ENCODE assay signal across 15 cellular contexts in genomic region chr11:132992838-132993680, GRCh38.
DNase-seq lines count a peak whose midpoint lies in the region; ATAC-seq lines count a peak whose summit lies in the region.
"Had no signal": no experiment of that assay in that cellular context is flagged by ENCODE, and none has a peak within 500 bp of the region (broad histone marks: within the 10 kb centered on the region; RNA-seq: fewer than 3 reads in every experiment).

No MANE protein-coding gene starts in this region.

- H3K27me3 ChIP-seq in effector memory CD4-positive, alpha-beta T cell (replicated peaks; ENCODE audit: control insufficient read depth, insufficient read depth, low read length, poor library complexity, severe bottlenecking), result no peaks in the 10 kb centered on the region

- peak; percentile 12 for DNase-seq in DMS79 treated with DMSO at 0.1 percent for 48 hours (lab: John Stamatoyannopoulos, UW)
- DNase-seq in DMS79 (lab: John Stamatoyannopoulos, UW), result no peak
- DNase-seq in NCI-H774 (lab: John Stamatoyannopoulos, UW), result peak; percentile 49
- DNase-seq in fibroblast of peridontal ligament (ENCODE audit: extremely low read depth), result peak; percentile 3
- peak; percentile 15 for DNase-seq in renal cortical epithelial cell (ENCODE audit: low read depth)
- DNase-seq in effector memory CD4-positive, alpha-beta T cell, result no peak
- no peak for DNase-seq in central memory CD4-positive, alpha-beta T cell
- DNase-seq: 8988T; activated CD4-positive, alpha-beta T cell treated with anti-CD3 and anti-CD28 coated beads for 48 hours; activated naive CD4-positive, alpha-beta T cell treated with anti-CD3 and anti-CD28 coated beads, Interleukin-2, amount 10 ng/mL, durations not matched to agents 7 days and 5 days; effector memory CD8-positive, alpha-beta T cell; naive thymus-derived CD8-positive, alpha-beta T cell; NCI-H2107; stimulated activated CD4-positive, alpha-beta T cell treated with anti-CD3 and anti-CD28 coated beads, Interleukin-2, amount 100 ng/mL, for 48 hours had no signal

- H3K36me3 ChIP-seq in effector memory CD4-positive, alpha-beta T cell (ENCODE audit: control insufficient read depth, insufficient read depth, low read length), result no peaks in the 10 kb centered on the region

- no peak overlapping the region for H3K27ac ChIP-seq in effector memory CD4-positive, alpha-beta T cell (ENCODE audit: insufficient read depth, low read length, poor library complexity, severe bottlenecking)

- no peak for ATAC-seq in GM21737 (IDR thresholded peaks at IDR 0.05; ENCODE audit: unreplicated experiment)
- ATAC-seq: effector memory CD8-positive, alpha-beta T cell; naive thymus-derived CD8-positive, alpha-beta T cell had no signal

- no peaks in the 10 kb centered on the region for H3K4me1 ChIP-seq in effector memory CD4-positive, alpha-beta T cell (ENCODE audit: control insufficient read depth, insufficient read depth, low read length, poor library complexity, severe bottlenecking)

- no peaks in the 10 kb centered on the region for H3K9me3 ChIP-seq in effector memory CD4-positive, alpha-beta T cell (ENCODE audit: control insufficient read depth, low read length)

- H3K4me3 ChIP-seq in effector memory CD4-positive, alpha-beta T cell (ENCODE audit: insufficient read depth, low read depth, low read length, poor library complexity, severe bottlenecking), result no peak overlapping the region

Comparison
In these comparisons a context has a peak if more than half of its experiments do, and no peak if none do; other contexts are left out.
1. DNase-seq: peak in DMS79 treated with DMSO at 0.1 percent for 48 hours (single experiment), NCI-H774 (single experiment), fibroblast of peridontal ligament (single experiment) and renal cortical epithelial cell (single experiment); none in DMS79 (single experiment), effector memory CD4-positive, alpha-beta T cell (0 of 3) and central memory CD4-positive, alpha-beta T cell (single experiment).